Comparison of ENCODE assay signal across 38 cellular contexts in the genomic region with DNA sequence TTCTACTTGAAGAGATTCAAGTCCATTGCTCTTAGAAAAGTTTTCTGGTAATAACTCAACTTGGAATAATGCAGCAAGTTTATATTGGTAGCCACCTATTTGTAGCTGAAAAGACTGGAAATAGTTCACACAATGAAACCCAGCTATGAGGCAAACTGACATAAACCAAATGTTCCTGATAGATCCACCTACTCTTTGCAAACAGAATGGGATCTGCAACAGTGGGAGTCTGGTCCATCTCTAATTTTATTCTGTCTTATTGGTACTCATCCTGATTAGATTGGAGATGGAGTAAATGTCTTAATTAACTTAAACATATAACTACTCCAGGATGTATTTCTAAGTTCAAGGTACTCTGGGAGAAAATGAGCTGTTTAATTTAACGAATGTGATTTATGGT.
"Had no signal": no experiment of that assay in that cellular context is flagged by ENCODE, and none has a peak within 500 bp of the region (broad histone marks: within the 10 kb centered on the region; RNA-seq: fewer than 3 reads in every experiment).

No MANE protein-coding gene starts in this region.

- H3K4me1 ChIP-seq: adrenal gland, ascending aorta, body of pancreas, breast epithelium had no signal

- H3K27me3 Mint-ChIP-seq: activated naive CD4-positive, alpha-beta T cell treated with anti-CD3 and anti-CD28 coated beads, Interleukin-2, amount 10 ng/mL, durations not matched to agents 7 days and 5 days; activated naive CD4-positive, alpha-beta T cell treated with anti-CD3 and anti-CD28 coated beads, Interleukin-2, amount 50 U/mL, for 24 hours; activated naive CD8-positive, alpha-beta T cell; activated naive CD8-positive, alpha-beta T cell treated with anti-CD3 and anti-CD28 coated beads for 36 hours; activated naive CD8-positive, alpha-beta T cell treated with anti-CD3 and anti-CD28 coated beads, Interleukin-2, amount 10 ng/mL, durations not matched to agents 7 days and 5 days; activated naive CD8-positive, alpha-beta T cell treated with anti-CD3 and anti-CD28 coated beads, Interleukin-2, amount 50 U/mL, for 24 hours; activated T-cell treated with anti-CD3 and anti-CD28 coated beads, Interleukin-2, amount 50 U/mL, for 24 hours; activated T-helper 17 cell treated with anti-CD3 and anti-CD28 coated beads, Interleukin-2, amount 50 U/mL, for 72 hours; central memory CD8-positive, alpha-beta T cell had no signal

- H3K36me3 ChIP-seq: adrenal gland, ascending aorta, brain microvascular endothelial cell, breast epithelium, cardiac muscle cell had no signal

- H3K27ac ChIP-seq: adrenal gland, ascending aorta, body of pancreas, brain microvascular endothelial cell, breast epithelium, cardiac muscle cell had no signal

- H3K9me3 Mint-ChIP-seq: activated naive CD4-positive, alpha-beta T cell treated with anti-CD3 and anti-CD28 coated beads, Interleukin-2, amount 50 U/mL, for 24 hours; activated T-helper 17 cell treated with anti-CD3 and anti-CD28 coated beads, Interleukin-2, amount 50 U/mL, for 72 hours; brain had no signal

- H3K4me3 ChIP-seq: adrenal gland, ascending aorta, body of pancreas, breast epithelium, cardiac muscle cell had no signal

- H3K4me3 Mint-ChIP-seq: activated naive CD4-positive, alpha-beta T cell treated with anti-CD3 and anti-CD28 coated beads for 36 hours; activated naive CD4-positive, alpha-beta T cell treated with anti-CD3 and anti-CD28 coated beads, Interleukin-2, amount 10 ng/mL, durations not matched to agents 7 days and 5 days; activated naive CD4-positive, alpha-beta T cell treated with anti-CD3 and anti-CD28 coated beads, Interleukin-2, amount 50 U/mL, for 24 hours; activated naive CD8-positive, alpha-beta T cell; activated naive CD8-positive, alpha-beta T cell treated with anti-CD3 and anti-CD28 coated beads for 36 hours; activated naive CD8-positive, alpha-beta T cell treated with anti-CD3 and anti-CD28 coated beads, Interleukin-2, amount 10 ng/mL, durations not matched to agents 7 days and 5 days; activated naive CD8-positive, alpha-beta T cell treated with anti-CD3 and anti-CD28 coated beads, Interleukin-2, amount 50 U/mL, for 24 hours; activated T-cell treated with anti-CD3 and anti-CD28 coated beads, Interleukin-2, amount 50 U/mL, for 24 hours; activated T-cell treated with anti-CD3 and anti-CD28 coated beads, Interleukin-2, amount 50 U/mL, for 4 hours; activated T-cell treated with anti-CD3 and anti-CD28 coated beads, Interleukin-2, amount 50 U/mL, for 72 hours; activated T-helper 1 cell treated with anti-CD3 and anti-CD28 coated beads, Interleukin-12 subunit alpha, Interleukin-12 subunit beta, Interleukin-2, Interleukin-4 antibody, amounts not matched to agents 30 ng/mL and 10 ng/mL and 1 ng/mL, durations not matched to agents 14 hours and 24 hours and 36 hours; activated T-helper 17 cell treated with anti-CD3 and anti-CD28 coated beads, Interleukin-2, amount 50 U/mL, for 72 hours; brain; central memory CD8-positive, alpha-beta T cell had no signal

- DNase-seq: activated effector memory CD4-positive, alpha-beta T cell treated with anti-CD3 and anti-CD28 coated beads, Interleukin-2, amount 50 U/mL, for 16 hours; activated effector memory CD4-positive, alpha-beta T cell treated with Interleukin-2 at 50 U/mL for 16 hours; activated gamma-delta T cell; activated gamma-delta T cell treated with Interleukin-2 at 50 U/mL for 16 hours; activated naive CD4-positive, alpha-beta T cell; activated naive CD4-positive, alpha-beta T cell treated with anti-CD3 and anti-CD28 coated beads for 36 hours; activated naive CD4-positive, alpha-beta T cell treated with anti-CD3 and anti-CD28 coated beads, Interleukin-2, amount 10 ng/mL, durations not matched to agents 7 days and 5 days; activated naive CD4-positive, alpha-beta T cell treated with anti-CD3 and anti-CD28 coated beads, Interleukin-2, amount 50 U/mL, for 16 hours; activated naive CD4-positive, alpha-beta T cell treated with Interleukin-2 at 50 U/mL for 16 hours; activated naive CD8-positive, alpha-beta T cell treated with anti-CD3 and anti-CD28 coated beads for 36 hours; activated naive CD8-positive, alpha-beta T cell treated with anti-CD3 and anti-CD28 coated beads, Interleukin-2, amount 10 ng/mL, durations not matched to agents 7 days and 5 days; activated naive CD8-positive, alpha-beta T cell treated with anti-CD3 and anti-CD28 coated beads, Interleukin-2, amount 50 U/mL, for 24 hours; activated T-cell treated with anti-CD3 and anti-CD28 coated beads, Interleukin-2, amount 50 U/mL, for 1 hour; activated T-cell treated with anti-CD3 and anti-CD28 coated beads, Interleukin-2, amount 50 U/mL, for 24 hours; activated T-cell treated with anti-CD3 and anti-CD28 coated beads, Interleukin-2, amount 50 U/mL, for 4 hours; activated T-cell treated with anti-CD3 and anti-CD28 coated beads, Interleukin-2, amount 50 U/mL, for 48 hours; activated T-cell treated with anti-CD3 and anti-CD28 coated beads, Interleukin-2, amount 50 U/mL, for 72 hours; adrenal gland; amniotic stem cell; amygdala; anterior cingulate cortex; aorta; body of pancreas; brain microvascular endothelial cell; caudate nucleus; central memory CD4-positive, alpha-beta T cell; cerebellar nuclear complex had no signal

- H3K9me3 ChIP-seq: adrenal gland, ascending aorta, body of pancreas, breast epithelium had no signal

- H3K4me1 Mint-ChIP-seq: activated naive CD4-positive, alpha-beta T cell treated with anti-CD3 and anti-CD28 coated beads, Interleukin-2, amount 10 ng/mL, durations not matched to agents 7 days and 5 days; activated naive CD4-positive, alpha-beta T cell treated with anti-CD3 and anti-CD28 coated beads, Interleukin-2, amount 50 U/mL, for 24 hours; activated naive CD8-positive, alpha-beta T cell treated with anti-CD3 and anti-CD28 coated beads for 36 hours; activated naive CD8-positive, alpha-beta T cell treated with anti-CD3 and anti-CD28 coated beads, Interleukin-2, amount 10 ng/mL, durations not matched to agents 7 days and 5 days; activated naive CD8-positive, alpha-beta T cell treated with anti-CD3 and anti-CD28 coated beads, Interleukin-2, amount 50 U/mL, for 24 hours; activated T-helper 17 cell treated with anti-CD3 and anti-CD28 coated beads, Interleukin-2, amount 50 U/mL, for 72 hours; brain; central memory CD8-positive, alpha-beta T cell had no signal

- H3K27me3 ChIP-seq: adrenal gland, ascending aorta, body of pancreas, brain microvascular endothelial cell, breast epithelium, cardiac muscle cell had no signal

- H3K36me3 Mint-ChIP-seq: activated naive CD4-positive, alpha-beta T cell treated with anti-CD3 and anti-CD28 coated beads, Interleukin-2, amount 10 ng/mL, durations not matched to agents 7 days and 5 days; activated naive CD4-positive, alpha-beta T cell treated with anti-CD3 and anti-CD28 coated beads, Interleukin-2, amount 50 U/mL, for 24 hours; activated naive CD8-positive, alpha-beta T cell; activated naive CD8-positive, alpha-beta T cell treated with anti-CD3 and anti-CD28 coated beads for 36 hours; activated naive CD8-positive, alpha-beta T cell treated with anti-CD3 and anti-CD28 coated beads, Interleukin-2, amount 10 ng/mL, durations not matched to agents 7 days and 5 days; brain had no signal

- H3K27ac Mint-ChIP-seq: activated naive CD4-positive, alpha-beta T cell treated with anti-CD3 and anti-CD28 coated beads for 36 hours; activated naive CD4-positive, alpha-beta T cell treated with anti-CD3 and anti-CD28 coated beads, Interleukin-2, amount 10 ng/mL, durations not matched to agents 7 days and 5 days; activated naive CD4-positive, alpha-beta T cell treated with anti-CD3 and anti-CD28 coated beads, Interleukin-2, amount 50 U/mL, for 24 hours; activated naive CD4-positive, alpha-beta T cell treated with anti-CD3 and anti-CD28 coated beads, Interleukin-2, amount 50 U/mL, for 72 hours; activated naive CD8-positive, alpha-beta T cell; activated naive CD8-positive, alpha-beta T cell treated with anti-CD3 and anti-CD28 coated beads for 36 hours; activated naive CD8-positive, alpha-beta T cell treated with anti-CD3 and anti-CD28 coated beads, Interleukin-2, amount 10 ng/mL, durations not matched to agents 7 days and 5 days; activated naive CD8-positive, alpha-beta T cell treated with anti-CD3 and anti-CD28 coated beads, Interleukin-2, amount 50 U/mL, for 24 hours; activated T-cell treated with anti-CD3 and anti-CD28 coated beads, Interleukin-2, amount 50 U/mL, for 24 hours; activated T-cell treated with anti-CD3 and anti-CD28 coated beads, Interleukin-2, amount 50 U/mL, for 72 hours; activated T-helper 1 cell treated with anti-CD3 and anti-CD28 coated beads, Interleukin-12 subunit alpha, Interleukin-12 subunit beta, Interleukin-2, Interleukin-4 antibody, amounts not matched to agents 30 ng/mL and 10 ng/mL and 1 ng/mL, durations not matched to agents 14 hours and 24 hours and 36 hours; activated T-helper 17 cell treated with anti-CD3 and anti-CD28 coated beads, Interleukin-2, amount 50 U/mL, for 72 hours; activated T-helper 2 cell treated with anti-CD3 and anti-CD28 coated beads, Interferon-gamma antibody, Interleukin-2, Interleukin-4, amounts not matched to agents 10 μg/mL and 5 μg/mL and 100 μg/mL, durations not matched to agents 14 hours and 24 hours and 36 hours; brain had no signal
